ENCODE assay signal across 1 cellular context in genomic region chr1:81832573-81832972, GRCh38.
TF ChIP-seq lines count a peak whose summit lies in the region.

No MANE protein-coding gene starts in this region.

TF ChIP-seq in IMR-90, 13 proteins besides CTCF, POLR2A, EP300 and RAD21 (continued from another document):
- TF ChIP-seq USF2 (IDR thresholded peaks at IDR 0.05; ENCODE audit: low read depth, low read length): peak; percentile 76
